Comparison of ENCODE assay signal across 11 cellular contexts in the genomic region with DNA sequence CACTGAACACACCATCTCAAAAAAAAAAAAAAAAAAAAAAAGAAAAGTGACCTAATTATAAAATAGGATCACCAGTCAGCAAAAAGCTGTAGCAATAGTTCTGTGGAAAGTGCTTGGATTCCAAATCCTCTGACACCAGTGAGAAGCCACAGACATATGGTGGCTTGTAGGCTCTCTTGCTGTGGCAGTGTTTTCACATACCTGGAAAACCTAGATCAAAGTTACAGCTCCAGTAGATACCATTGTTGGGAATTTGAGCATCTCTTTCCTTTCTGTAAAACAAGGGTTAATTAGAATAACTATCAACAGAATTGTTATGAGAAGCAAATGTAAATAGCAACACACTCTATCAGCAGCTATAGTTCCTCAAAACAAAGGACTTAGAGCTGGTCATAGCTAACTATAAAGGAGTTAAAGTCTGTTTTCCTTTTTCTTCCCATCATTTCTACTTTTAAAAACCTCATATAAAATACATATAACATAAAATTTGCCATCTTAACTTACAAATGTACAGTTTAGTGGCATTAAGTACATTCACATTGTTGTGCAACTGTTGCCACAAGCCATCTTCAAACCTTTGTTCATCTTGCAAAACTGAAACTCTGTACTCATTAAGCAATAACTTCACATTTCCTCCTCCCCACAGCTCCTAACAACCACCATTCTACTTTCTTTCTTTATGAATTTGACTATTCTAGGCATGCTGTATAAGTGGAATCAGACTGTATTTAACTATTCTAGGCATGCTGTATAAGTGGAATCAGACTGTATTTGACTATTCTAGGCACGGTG.
A peak's percentile ranks its signal among the peaks of the same experiment; 100 is the strongest.
DNase-seq lines count a peak whose midpoint lies in the region; ATAC-seq and FAIRE-seq lines count a peak whose summit lies in the region.
"Had no signal": no experiment of that assay in that cellular context is flagged by ENCODE, and none has a peak within 500 bp of the region (broad histone marks: within the 10 kb centered on the region; RNA-seq: fewer than 3 reads in every experiment).

No MANE protein-coding gene starts in this region.

- peaks cover 52% of the 10 kb centered on the region for H3K4me1 Mint-ChIP-seq in dendritic cell treated with granulocyte-macrophage colony-stimulating factor and Interleukin-4, amounts not matched to agents 40 ng/mL and 50 ng/mL, for 4 days (ENCODE audit: low read depth)

- H3K4me3 Mint-ChIP-seq in dendritic cell treated with granulocyte-macrophage colony-stimulating factor and Interleukin-4, amounts not matched to agents 40 ng/mL and 50 ng/mL, for 4 days, result peak overlapping the region; percentile 44

- no peaks in the 10 kb centered on the region for H3K27me3 Mint-ChIP-seq in dendritic cell treated with granulocyte-macrophage colony-stimulating factor and Interleukin-4, amounts not matched to agents 40 ng/mL and 50 ng/mL, for 4 days

- ATAC-seq in GM21576 (IDR thresholded peaks at IDR 0.05; ENCODE audit: unreplicated experiment) (peak; percentile 84), HG03520 (IDR thresholded peaks at IDR 0.05; ENCODE audit: unreplicated experiment) (peak; percentile 68)

- no peaks in the 10 kb centered on the region for H3K9me3 Mint-ChIP-seq in dendritic cell treated with granulocyte-macrophage colony-stimulating factor and Interleukin-4, amounts not matched to agents 40 ng/mL and 50 ng/mL, for 4 days

- DNase-seq in GM18507 (ENCODE audit: extremely low spot score, insufficient read length, low read depth) (no peak), DMS114 treated with DMSO at 0.1 percent for 48 hours (lab: John Stamatoyannopoulos, UW; ENCODE audit: unreplicated experiment) (no peak), COLO829 (ENCODE audit: low spot score) (no peak), amygdala (lab: John Stamatoyannopoulos, UW) (no peak)
- no peak for DNase-seq in activated CD8-positive, alpha-beta memory T cell treated with anti-CD3 and anti-CD28 coated beads for 24 hours
- DNase-seq: HCEC 1CT, NCI-H226 had no signal

- FAIRE-seq in GM18507 (lab: Jason Lieb, UNC), result peak; percentile 49
- FAIRE-seq: astrocyte had no signal

- H3K27ac Mint-ChIP-seq in dendritic cell treated with granulocyte-macrophage colony-stimulating factor and Interleukin-4, amounts not matched to agents 40 ng/mL and 50 ng/mL, for 4 days, result peak overlapping the region; percentile 92

- intact Hi-C loops in dendritic cell treated with granulocyte-macrophage colony-stimulating factor and Interleukin-4, amounts not matched to agents 40 ng/mL and 50 ng/mL, for 4 days (cut with micrococcal nuclease), result loop anchor here (5.0 kb wide), 1 partner anchor 46 kb away; the partner anchor contains the start of gene RMND1

- peaks cover 31% of the 10 kb centered on the region for H3K36me3 Mint-ChIP-seq in dendritic cell treated with granulocyte-macrophage colony-stimulating factor and Interleukin-4, amounts not matched to agents 40 ng/mL and 50 ng/mL, for 4 days (ENCODE audit: low read depth)
